In genomic region chr5:38168029-38168428, GRCh38 we compare ENCODE assay signal across 19 cellular contexts.
"Had no signal": no experiment of that assay in that cellular context is flagged by ENCODE, and none has a peak within 500 bp of the region (broad histone marks: within the 10 kb centered on the region; RNA-seq: fewer than 3 reads in every experiment).

No MANE protein-coding gene starts in this region.

- H3K27me3 ChIP-seq: heart left ventricle, left lung, neutrophil, testis, tibial nerve, upper lobe of right lung, vagina had no signal

- H3K9me3 ChIP-seq: heart left ventricle, left lung, neutrophil, testis, tibial nerve, upper lobe of right lung, vagina had no signal

- H3K27ac Mint-ChIP-seq: naive B cell; nephron progenitor cell; stimulated activated naive B cell treated with anti-CD40 and anti-IgM and Interleukin-4, amounts not matched to agents 10 μg/mL and 1 μg/mL and 100 μg/mL, for 72 hours; stimulated activated naive CD8-positive, alpha-beta T cell treated with anti-CD3 and anti-CD28 coated beads, Interleukin-15, amount 100 ng/mL, for 72 hours had no signal

- H3K36me3 Mint-ChIP-seq: naive B cell; stimulated activated naive B cell treated with anti-CD40 and anti-IgM and Interleukin-4, amounts not matched to agents 10 μg/mL and 1 μg/mL and 100 μg/mL, for 72 hours had no signal

- H3K4me1 ChIP-seq: left lung, testis, tibial nerve, upper lobe of right lung, vagina had no signal

- DNase-seq: cortex of kidney; dorsolateral prefrontal cortex; effector CD8-positive, alpha-beta T cell; foreskin melanocyte; hippocampal formation; left lung; mesenchymal stem cell; naive B cell; nephron progenitor cell; stimulated activated CD4-positive, alpha-beta T cell treated with anti-CD3 and anti-CD28 coated beads, Interleukin-4, amount 100 ng/mL, for 24 hours; stimulated activated naive B cell treated with anti-CD40 and anti-IgM and Interleukin-4, amounts not matched to agents 10 μg/mL and 1 μg/mL and 100 μg/mL, for 72 hours; stimulated activated naive CD8-positive, alpha-beta T cell treated with anti-CD3 and anti-CD28 coated beads, Interleukin-15, amount 100 ng/mL, for 72 hours; testis; upper lobe of right lung had no signal

- H3K27me3 Mint-ChIP-seq: stimulated activated naive B cell treated with anti-CD40 and anti-IgM and Interleukin-4, amounts not matched to agents 10 μg/mL and 1 μg/mL and 100 μg/mL, for 72 hours; stimulated activated naive CD8-positive, alpha-beta T cell treated with anti-CD3 and anti-CD28 coated beads, Interleukin-15, amount 100 ng/mL, for 72 hours had no signal

- H3K27ac ChIP-seq: dorsolateral prefrontal cortex, left lung, neutrophil, testis, tibial nerve, upper lobe of right lung, vagina had no signal

- H3K4me3 Mint-ChIP-seq: naive B cell; nephron progenitor cell; stimulated activated naive B cell treated with anti-CD40 and anti-IgM and Interleukin-4, amounts not matched to agents 10 μg/mL and 1 μg/mL and 100 μg/mL, for 72 hours; stimulated activated naive CD8-positive, alpha-beta T cell treated with anti-CD3 and anti-CD28 coated beads, Interleukin-15, amount 100 ng/mL, for 72 hours had no signal

- H3K4me1 Mint-ChIP-seq: naive B cell; stimulated activated naive B cell treated with anti-CD40 and anti-IgM and Interleukin-4, amounts not matched to agents 10 μg/mL and 1 μg/mL and 100 μg/mL, for 72 hours; stimulated activated naive CD8-positive, alpha-beta T cell treated with anti-CD3 and anti-CD28 coated beads, Interleukin-15, amount 100 ng/mL, for 72 hours had no signal

- ATAC-seq: stimulated activated naive B cell treated with anti-CD40 and anti-IgM and Interleukin-4, amounts not matched to agents 10 μg/mL and 1 μg/mL and 100 μg/mL, for 72 hours; stimulated activated naive CD8-positive, alpha-beta T cell treated with anti-CD3 and anti-CD28 coated beads, Interleukin-15, amount 100 ng/mL, for 72 hours had no signal

- H3K4me3 ChIP-seq: dorsolateral prefrontal cortex, heart left ventricle, left lung, lung, testis, tibial nerve, upper lobe of right lung, vagina had no signal

- H3K36me3 ChIP-seq: heart left ventricle, left lung, neutrophil, tibial nerve, upper lobe of right lung, vagina had no signal
